12 cellular contexts compared by ENCODE assay signal in the genomic region with DNA sequence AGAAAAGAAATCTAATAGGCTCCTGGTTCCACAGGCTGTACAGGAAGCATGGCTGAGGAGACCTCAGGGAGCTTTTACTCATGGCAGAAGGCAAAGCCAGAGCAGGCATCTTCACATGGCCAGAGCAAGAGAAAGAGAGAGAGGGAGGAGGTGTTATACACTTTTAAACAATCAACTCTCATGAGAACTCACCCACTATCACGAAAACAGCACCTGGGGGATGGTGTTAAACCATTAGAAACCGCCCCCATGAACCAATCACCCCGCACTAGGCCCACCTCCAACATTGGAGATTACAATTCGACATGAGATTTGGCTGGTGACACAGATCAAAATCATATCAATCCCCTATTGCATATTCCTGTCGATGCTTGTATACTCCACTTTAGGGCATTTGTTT.
"Had no signal": no experiment of that assay in that cellular context is flagged by ENCODE, and none has a peak within 500 bp of the region (broad histone marks: within the 10 kb centered on the region; RNA-seq: fewer than 3 reads in every experiment).

No MANE protein-coding gene starts in this region.

- H3K27ac Mint-ChIP-seq: naive thymus-derived CD4-positive, alpha-beta T cell; type B pancreatic cell had no signal

- H3K4me3 Mint-ChIP-seq: activated T-helper 1 cell treated with anti-CD3 and anti-CD28 coated beads, Interleukin-12 subunit alpha, Interleukin-12 subunit beta, Interleukin-2, Interleukin-4 antibody, amounts not matched to agents 30 ng/mL and 10 ng/mL and 1 ng/mL, durations not matched to agents 14 hours and 24 hours and 36 hours; stimulated activated naive B cell treated with anti-CD40 and anti-IgM and Interleukin-4, amounts not matched to agents 10 μg/mL and 1 μg/mL and 100 μg/mL, for 72 hours; type B pancreatic cell had no signal

- H3K36me3 Mint-ChIP-seq: type B pancreatic cell had no signal

- DNase-seq: activated CD4-positive, CD25-positive, alpha-beta regulatory T cell treated with anti-CD3 and anti-CD28 coated beads, Interleukin-2, amount 50 U/mL, for 72 hours; aorta; cortex of kidney; effector CD4-positive, alpha-beta T cell; hippocampal formation; left ventricle myocardium inferior; mucosa of descending colon; naive thymus-derived CD4-positive, alpha-beta T cell; SHP77 treated with DMSO at 0.1 percent for 48 hours; stimulated activated naive B cell treated with anti-CD40 and anti-IgM and Interleukin-4, amounts not matched to agents 10 μg/mL and 1 μg/mL and 100 μg/mL, for 72 hours had no signal

- ATAC-seq: mucosa of descending colon; naive thymus-derived CD4-positive, alpha-beta T cell; stimulated activated naive B cell treated with anti-CD40 and anti-IgM and Interleukin-4, amounts not matched to agents 10 μg/mL and 1 μg/mL and 100 μg/mL, for 72 hours had no signal

- H3K27me3 Mint-ChIP-seq: stimulated activated naive B cell treated with anti-CD40 and anti-IgM and Interleukin-4, amounts not matched to agents 10 μg/mL and 1 μg/mL and 100 μg/mL, for 72 hours; type B pancreatic cell had no signal

- H3K9me3 Mint-ChIP-seq: type B pancreatic cell had no signal
